ENCODE assay signal across 23 cellular contexts in the genomic region with DNA sequence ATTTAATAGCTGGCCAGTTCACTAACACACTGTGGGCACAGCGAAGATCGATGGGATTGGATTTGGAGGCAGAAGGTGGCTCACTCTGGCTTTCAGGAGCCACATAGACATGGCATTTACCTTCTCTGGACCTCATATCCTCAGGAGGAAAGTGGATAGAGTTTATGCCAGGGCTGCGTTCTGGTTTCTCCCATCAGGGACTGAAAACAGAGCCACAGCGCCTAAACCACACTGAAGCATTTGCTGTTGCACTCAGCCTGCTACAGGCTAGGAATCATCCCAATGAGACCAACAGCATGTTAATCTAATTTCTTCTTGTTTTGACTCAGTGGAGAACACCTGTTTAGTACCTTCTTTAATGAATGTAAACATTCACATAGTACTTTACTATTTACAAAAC. TPM values are rescaled to one million over a fixed set of nuclear protein-coding genes. Genes with fewer than 3 reads are reported as not detected.
A peak's percentile ranks its signal among the peaks of the same experiment; 100 is the strongest.
DNase-seq lines count a peak whose midpoint lies in the region; ATAC-seq, FAIRE-seq and TF ChIP-seq lines count a peak whose summit lies in the region.
"Had no signal": no experiment of that assay in that cellular context is flagged by ENCODE, and none has a peak within 500 bp of the region (broad histone marks: within the 10 kb centered on the region; RNA-seq: fewer than 3 reads in every experiment).

No MANE protein-coding gene starts in this region.

- H3K27ac ChIP-seq in DND-41 (ENCODE audit: low read length): peak overlapping the region; percentile 82
- peak overlapping the region; percentile 82 for H3K27ac ChIP-seq in naive thymus-derived CD4-positive, alpha-beta T cell (ENCODE audit: low read depth, low read length)
- H3K27ac ChIP-seq: A549, RWPE1, upper lobe of right lung had no signal

- H3K4me1 ChIP-seq in DND-41 (ENCODE audit: insufficient read depth, low read length): peaks cover 70% of the 10 kb centered on the region
- peaks cover 11 to 26% of the 10 kb centered on the region in 2 donors for H3K4me1 ChIP-seq in naive thymus-derived CD4-positive, alpha-beta T cell (ENCODE audit: control insufficient read depth in 2 of 2, insufficient read depth in 2 of 2, low read length in 2 of 2)
- H3K4me1 ChIP-seq: A549 had no signal

- H3K27ac Mint-ChIP-seq in activated T-cell treated with anti-CD3 and anti-CD28 coated beads, Interleukin-2, amount 50 U/mL, for 24 hours: peak overlapping the region; percentile 10
- H3K27ac Mint-ChIP-seq in naive thymus-derived CD4-positive, alpha-beta T cell: peak overlapping the region in 7 of 9 donors; percentile 51 to 99 (median 77)
- H3K27ac Mint-ChIP-seq: brain; dendritic cell treated with granulocyte-macrophage colony-stimulating factor and Interleukin-4, amounts not matched to agents 40 ng/mL and 50 ng/mL, for 4 days had no signal

- H3K79me2 ChIP-seq in DND-41 (ENCODE audit: insufficient read depth, low read length): peaks cover 65% of the 10 kb centered on the region

- H3K9me3 Mint-ChIP-seq in activated T-cell treated with anti-CD3 and anti-CD28 coated beads, Interleukin-2, amount 50 U/mL, for 24 hours: no peaks in the 10 kb centered on the region
- H3K9me3 Mint-ChIP-seq in naive thymus-derived CD4-positive, alpha-beta T cell: peaks cover 0 to 2% (median 0%) of the 10 kb centered on the region in 11 donors
- H3K9me3 Mint-ChIP-seq: dendritic cell treated with granulocyte-macrophage colony-stimulating factor and Interleukin-4, amounts not matched to agents 40 ng/mL and 50 ng/mL, for 4 days had no signal

- H4K20me1 ChIP-seq in DND-41 (ENCODE audit: insufficient read depth, low read length): no peaks in the 10 kb centered on the region

- peak; percentile 55 for ATAC-seq in DND-41 (ENCODE audit: insufficient read depth, low read depth)
- ATAC-seq in naive thymus-derived CD4-positive, alpha-beta T cell: no peak
- no peak for ATAC-seq in activated CD4-positive, CD25-positive, alpha-beta regulatory T cell treated with anti-CD3 and anti-CD28 coated beads, Interleukin-2, amount 50 U/mL, for 24 hours
- ATAC-seq: A549, upper lobe of right lung had no signal

- CTCF ChIA-PET in naive thymus-derived CD4-positive, alpha-beta T cell (lab: Charles Lee): no interaction called here

- intact Hi-C loops in naive thymus-derived CD4-positive, alpha-beta T cell (cut with micrococcal nuclease): loop anchor here (10.0 kb wide), 6 partner anchors 150 to 1860 kb away; partner anchors contain the start of genes CAB39L (in 1 of the 2), CDADC1 (in 1 of the 2), ESD (in 1 of the 2) and MED4 (in 1 of the 2)

- peak; percentile 70 for FAIRE-seq in bronchial epithelial cell (lab: Jason Lieb, UNC)
- FAIRE-seq: A549, G401.6 had no signal

- H3K4me3 Mint-ChIP-seq in activated T-cell treated with anti-CD3 and anti-CD28 coated beads, Interleukin-2, amount 50 U/mL, for 24 hours: peak overlapping the region; percentile 30
- peak overlapping the region in 9 of 10 donors; percentile 32 to 98 (median 58) for H3K4me3 Mint-ChIP-seq in naive thymus-derived CD4-positive, alpha-beta T cell
- H3K4me3 Mint-ChIP-seq: dendritic cell treated with granulocyte-macrophage colony-stimulating factor and Interleukin-4, amounts not matched to agents 40 ng/mL and 50 ng/mL, for 4 days had no signal

- H3K27me3 Mint-ChIP-seq in activated T-cell treated with anti-CD3 and anti-CD28 coated beads, Interleukin-2, amount 50 U/mL, for 24 hours: no peaks in the 10 kb centered on the region
- peaks cover 0 to under 1% (median 0%) of the 10 kb centered on the region in 5 donors for H3K27me3 Mint-ChIP-seq in naive thymus-derived CD4-positive, alpha-beta T cell
- H3K27me3 Mint-ChIP-seq: brain; dendritic cell treated with granulocyte-macrophage colony-stimulating factor and Interleukin-4, amounts not matched to agents 40 ng/mL and 50 ng/mL, for 4 days had no signal

- no peaks in the 10 kb centered on the region for H3K36me3 Mint-ChIP-seq in activated T-cell treated with anti-CD3 and anti-CD28 coated beads, Interleukin-2, amount 50 U/mL, for 24 hours (ENCODE audit: low read depth)
- peaks cover 0 to 2% (median 0%) of the 10 kb centered on the region in 5 donors for H3K36me3 Mint-ChIP-seq in naive thymus-derived CD4-positive, alpha-beta T cell
- H3K36me3 Mint-ChIP-seq: brain had no signal

- H3K27me3 ChIP-seq in DND-41 (ENCODE audit: insufficient read depth, low read length, poor library complexity) (no peaks in the 10 kb centered on the region), bronchial epithelial cell (ENCODE audit: control insufficient read depth, insufficient read depth, low read length) (peaks cover 4% of the 10 kb centered on the region)
- no peaks in the 10 kb centered on the region for H3K27me3 ChIP-seq in naive thymus-derived CD4-positive, alpha-beta T cell (ENCODE audit: control insufficient read depth in 2 of 2, insufficient read depth in 2 of 2, low read length in 2 of 2)
- H3K27me3 ChIP-seq: upper lobe of right lung had no signal

- POLR2A ChIA-PET in naive thymus-derived CD4-positive, alpha-beta T cell (lab: Charles Lee): no interaction called here

- no peak for DNase-seq in activated T-cell treated with anti-CD3 and anti-CD28 coated beads, Interleukin-2, amount 50 U/mL, for 24 hours
- DNase-seq in activated T-cell treated with anti-CD3 and anti-CD28 coated beads, Interleukin-2, amount 50 U/mL, for 1 hour: no peak
- DNase-seq in DND-41 (peak; percentile 52), bronchial epithelial cell (ENCODE audit: low read depth) (no peak), NCI-H1048 (lab: John Stamatoyannopoulos, UW) (no peak), NCI-H69 (lab: John Stamatoyannopoulos, UW) (no peak)
- no peak for DNase-seq in naive thymus-derived CD4-positive, alpha-beta T cell
- DNase-seq: activated CD4-positive, alpha-beta T cell treated with anti-CD3 and anti-CD28 coated beads for 4 hours; head of caudate nucleus; Kasumi-1; NCI-H1092; NCI-H2081 treated with DMSO at 0.1 percent for 48 hours; retina; stimulated activated CD4-positive, alpha-beta T cell treated with anti-CD3 and anti-CD28 coated beads, Interleukin-12 subunit alpha, Interleukin-12 subunit beta, amount 100 ng/mL, for 4 hours; upper lobe of right lung had no signal

- peaks cover 53% of the 10 kb centered on the region for H3K4me1 Mint-ChIP-seq in activated T-cell treated with anti-CD3 and anti-CD28 coated beads, Interleukin-2, amount 50 U/mL, for 24 hours (ENCODE audit: low read depth)
- peaks cover 27 to 74% (median 70%) of the 10 kb centered on the region in 7 donors for H3K4me1 Mint-ChIP-seq in naive thymus-derived CD4-positive, alpha-beta T cell

- TF ChIP-seq CTCF in DND-41 (IDR thresholded peaks at IDR 0.05; ENCODE audit: borderline replicate concordance, extremely low read depth, low read length, poor library complexity, severe bottlenecking): no peak
- TF ChIP-seq CTCF in bronchial epithelial cell (IDR thresholded peaks at IDR 0.05; ENCODE audit: insufficient read depth, low read length, severe bottlenecking): no peak

- H3K9me3 ChIP-seq in DND-41 (ENCODE audit: insufficient read depth, low read length, severe bottlenecking): no peaks in the 10 kb centered on the region
- no peaks in the 10 kb centered on the region for H3K9me3 ChIP-seq in naive thymus-derived CD4-positive, alpha-beta T cell (ENCODE audit: control insufficient read depth in 2 of 3, low read length in 3 of 3)
- H3K9me3 ChIP-seq: A549, upper lobe of right lung had no signal

- peak overlapping the region; percentile 62 for H3K4me2 ChIP-seq in DND-41 (ENCODE audit: insufficient read depth, low read length)
- H3K4me2 ChIP-seq: A549 had no signal

- H3K36me3 ChIP-seq in DND-41 (ENCODE audit: insufficient read depth, low read length) (no peaks in the 10 kb centered on the region; the same call in 1 of the 2 replicates), bronchial epithelial cell (ENCODE audit: control insufficient read depth, insufficient read depth, low read length) (no peaks in the 10 kb centered on the region)
- no peaks in the 10 kb centered on the region for H3K36me3 ChIP-seq in naive thymus-derived CD4-positive, alpha-beta T cell (ENCODE audit: control insufficient read depth in 2 of 3, insufficient read depth in 3 of 3, low read length in 3 of 3)
- H3K36me3 ChIP-seq: upper lobe of right lung had no signal

- peak overlapping the region; percentile 25 to 52 for H3K4me3 ChIP-seq in DND-41 (ENCODE audit: low read depth in 1 of 2, low read length in 2 of 2)
- H3K4me3 ChIP-seq in bronchial epithelial cell (ENCODE audit: low read depth, low read length): no peak overlapping the region
- no peak overlapping the region for H3K4me3 ChIP-seq in naive thymus-derived CD4-positive, alpha-beta T cell (ENCODE audit: low read length)
- H3K4me3 ChIP-seq: A549, lung, upper lobe of right lung had no signal

- peak overlapping the region; percentile 57 for H3K9ac ChIP-seq in DND-41 (ENCODE audit: low read depth, low read length)

- H2AFZ ChIP-seq in DND-41 (ENCODE audit: low read depth, low read length): peak overlapping the region; percentile 37; the same call in 1 of the 2 replicates

RNA-seq across cellular contexts. Expression of gene CYSLTR2, which starts 1.6 kb away (rescaled TPM):
- not detected in 2 replicates for total RNA-seq in bronchial epithelial cell
- 1 to 10 TPM; 2.1 to 6.5 (median 3.5) TPM for total RNA-seq in naive thymus-derived CD4-positive, alpha-beta T cell
- 1 to 10 TPM; 1.0 to 1.1 TPM for polyA plus RNA-seq in naive thymus-derived CD4-positive, alpha-beta T cell
- polyA plus RNA-seq: A549, BJ had no signal

Comparison
In these comparisons a context has a peak if more than half of its experiments do, and no peak if none do; other contexts are left out.
1. H3K4me3 ChIP-seq: peak in DND-41 (2 of 2); none in bronchial epithelial cell (single experiment) and naive thymus-derived CD4-positive, alpha-beta T cell (single experiment).